Comparison of ENCODE assay signal across 16 cellular contexts in the genomic region with DNA sequence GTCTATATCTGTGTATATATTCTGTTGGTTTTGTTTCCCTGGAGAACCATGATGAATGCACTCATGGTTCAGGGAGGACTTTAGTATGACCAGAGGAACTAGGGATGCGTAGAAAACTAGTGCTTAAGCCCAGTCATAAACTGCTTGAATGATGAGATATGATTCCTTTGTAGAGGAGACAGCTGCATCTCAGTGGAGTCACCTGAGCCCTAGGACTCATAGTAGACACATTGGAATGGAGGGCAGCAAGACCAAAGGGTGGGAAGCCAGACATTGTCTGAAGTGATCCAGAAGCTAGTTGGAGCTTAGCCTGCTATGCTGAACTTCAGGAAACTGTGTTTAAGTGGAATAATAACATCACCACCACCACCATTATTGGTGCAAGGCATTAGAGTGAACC.
"Had no signal": no experiment of that assay in that cellular context is flagged by ENCODE, and none has a peak within 500 bp of the region (broad histone marks: within the 10 kb centered on the region; RNA-seq: fewer than 3 reads in every experiment).

No MANE protein-coding gene starts in this region.

- H3K27me3 ChIP-seq: ascending aorta, breast epithelium, SJSA1 had no signal

- H3K4me1 ChIP-seq: breast epithelium had no signal

- H3K27ac Mint-ChIP-seq: activated T-helper 17 cell treated with anti-CD3 and anti-CD28 coated beads, Interleukin-2, amount 50 U/mL, for 72 hours; effector memory CD8-positive, alpha-beta T cell; natural killer cell had no signal

- H3K36me3 ChIP-seq: ascending aorta, breast epithelium, SJSA1 had no signal

- H3K27ac ChIP-seq: ascending aorta, SJSA1 had no signal

- H3K36me3 Mint-ChIP-seq: natural killer cell had no signal

- ATAC-seq: activated T-helper 17 cell treated with anti-CD3 and anti-CD28 coated beads, Interleukin-2, amount 50 U/mL, for 72 hours; effector memory CD8-positive, alpha-beta T cell; natural killer cell; stimulated activated naive CD8-positive, alpha-beta T cell treated with anti-CD3 and anti-CD28 coated beads, Interleukin-15, Interleukin-2, amounts not matched to agents 100 U/mL and 50 U/mL, for 24 hours had no signal

- H3K4me3 ChIP-seq: ascending aorta, breast epithelium, SJSA1 had no signal

- H3K9me3 ChIP-seq: ascending aorta, breast epithelium, SJSA1 had no signal

- DNase-seq: activated CD4-positive, alpha-beta T cell treated with anti-CD3 and anti-CD28 coated beads, Interleukin-2, amount 50 U/mL, for 4 hours; activated naive CD4-positive, alpha-beta T cell treated with Interleukin-2 at 50 U/mL for 16 hours; activated T-cell treated with anti-CD3 and anti-CD28 coated beads for 4 hours; effector memory CD8-positive, alpha-beta T cell; hypothalamus; kidney; natural killer cell; retina; stimulated activated CD4-positive, alpha-beta T cell treated with anti-CD3 and anti-CD28 coated beads, Interleukin-4, amount 100 ng/mL, for 4 hours; stimulated activated CD8-positive, alpha-beta memory T cell treated with anti-CD3 and anti-CD28 coated beads, Interleukin-4, amount 100 ng/mL, for 48 hours; stimulated activated naive CD8-positive, alpha-beta T cell treated with anti-CD3 and anti-CD28 coated beads, Interleukin-15, Interleukin-2, amounts not matched to agents 100 U/mL and 50 U/mL, for 24 hours; SW 1271 had no signal

- H3K4me3 Mint-ChIP-seq: activated T-helper 17 cell treated with anti-CD3 and anti-CD28 coated beads, Interleukin-2, amount 50 U/mL, for 72 hours; effector memory CD8-positive, alpha-beta T cell; natural killer cell had no signal

- H3K4me1 Mint-ChIP-seq: activated T-helper 17 cell treated with anti-CD3 and anti-CD28 coated beads, Interleukin-2, amount 50 U/mL, for 72 hours; natural killer cell had no signal
